In genomic region chr11:36155770-36156485, GRCh38 we compare ENCODE assay signal across 13 cellular contexts.
DNase-seq lines count a peak whose midpoint lies in the region; ATAC-seq and TF ChIP-seq lines count a peak whose summit lies in the region.
"Had no signal": no experiment of that assay in that cellular context is flagged by ENCODE, and none has a peak within 500 bp of the region (broad histone marks: within the 10 kb centered on the region; RNA-seq: fewer than 3 reads in every experiment).

No MANE protein-coding gene starts in this region.

- peaks cover 28% of the 10 kb centered on the region for H3K4me1 ChIP-seq in mesodermal cell (ENCODE audit: control insufficient read depth, insufficient read depth, low read length, poor library complexity, severe bottlenecking)

- ATAC-seq in HG03175 (IDR thresholded peaks at IDR 0.05; ENCODE audit: unreplicated experiment), result no peak
- ATAC-seq in GM19023 (IDR thresholded peaks at IDR 0.05; ENCODE audit: unreplicated experiment), result no peak
- no peak for ATAC-seq in GM19035 (IDR thresholded peaks at IDR 0.05; ENCODE audit: unreplicated experiment)

- POLR2A ChIA-PET in AG04450 (lab: Yijun Ruan, JAX), result no interaction called here

- no peaks in the 10 kb centered on the region for H3K36me3 ChIP-seq in mesodermal cell (ENCODE audit: control insufficient read depth, insufficient read depth, low read length)

- DNase-seq in AG04450 (ENCODE audit: low read depth, low spot score) (peak; percentile 37), MV-4-11 (lab: John Stamatoyannopoulos, UW) (peak; percentile 16), choroid plexus epithelial cell (ENCODE audit: low read depth) (peak; percentile 64), NCI-H2081 treated with DMSO at 0.1 percent for 48 hours (lab: John Stamatoyannopoulos, UW) (no peak)
- DNase-seq: activated naive CD4-positive, alpha-beta T cell; CD8-positive, alpha-beta memory T cell; GOT3; naive B cell; NCI-H524 treated with DMSO at 0.1 percent for 48 hours had no signal

- CTCF ChIA-PET in AG04450 (lab: Charles Lee), result interaction anchor here (0.6 to 4.6 kb wide), 7 partner anchors 8 to 334 kb away, joined by 3 to 29 read pairs (median 3); no protein-coding TSS in a partner anchor

- H3K27me3 ChIP-seq in AG04450 (ENCODE audit: control insufficient read depth, insufficient read depth, low read length), result no peaks in the 10 kb centered on the region

- H3K4me3 ChIP-seq in AG04450 (ENCODE audit: low read depth, low read length), result no peak overlapping the region
- H3K4me3 ChIP-seq in choroid plexus epithelial cell (ENCODE audit: low read depth, low read length), result no peak overlapping the region
- H3K4me3 ChIP-seq in mesodermal cell (ENCODE audit: extremely low read depth, insufficient read depth, low read length, poor library complexity, severe bottlenecking), result no peak overlapping the region

- H3K9me3 ChIP-seq in AG04450 (ENCODE audit: control insufficient read depth, insufficient read depth, low read length), result no peaks in the 10 kb centered on the region
- H3K9me3 ChIP-seq in mesodermal cell (ENCODE audit: control insufficient read depth, low read length), result no peaks in the 10 kb centered on the region

- H3K27ac ChIP-seq in AG04450 (ENCODE audit: low read depth, low read length) (no peak overlapping the region), mesodermal cell (ENCODE audit: low read depth, low read length, severe bottlenecking) (peak overlapping the region; percentile 36)

- 93% methylated on average over 8 to 9 of the region's 9 CpGs for WGBS in mesodermal cell (ENCODE audit: insufficient coverage in 2 of 2), 2 experiments

- TF ChIP-seq CTCF in AG04450 (IDR thresholded peaks at IDR 0.05; ENCODE audit: low read depth, low read length), result peak; percentile 29
- peak; percentile 30 for TF ChIP-seq CTCF in choroid plexus epithelial cell (conservative IDR thresholded peaks at IDR 0.05; ENCODE audit: low read depth, low read length)
